16 cellular contexts compared by ENCODE assay signal in the genomic region with DNA sequence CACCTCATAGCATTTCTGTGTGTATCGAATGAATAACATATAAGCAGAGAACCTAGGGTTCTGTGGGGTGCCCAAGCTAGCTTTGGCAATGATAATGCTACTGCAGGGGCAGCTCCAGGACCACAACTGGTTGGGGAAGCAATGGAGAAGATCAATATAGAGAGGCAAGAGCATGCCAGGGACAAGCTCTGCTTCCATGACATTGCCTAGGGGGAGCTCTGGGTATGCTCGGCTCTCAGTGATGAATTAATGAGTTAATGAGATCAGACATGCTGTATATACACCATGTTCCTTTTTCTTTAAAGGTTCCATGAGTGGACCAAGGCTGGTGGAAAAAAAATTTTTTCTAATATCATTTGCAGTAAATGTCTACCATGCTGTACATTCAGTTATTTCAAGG.
DNase-seq lines count a peak whose midpoint lies in the region; ATAC-seq, FAIRE-seq and TF ChIP-seq lines count a peak whose summit lies in the region.
"Had no signal": no experiment of that assay in that cellular context is flagged by ENCODE, and none has a peak within 500 bp of the region (broad histone marks: within the 10 kb centered on the region; RNA-seq: fewer than 3 reads in every experiment).

No MANE protein-coding gene starts in this region.

- no peak overlapping the region for H3K27ac ChIP-seq in H1 (ENCODE audit: low read depth, low read length)
- no peak overlapping the region for H3K27ac ChIP-seq in neural progenitor cell

- H3K14ac ChIP-seq in H1 (ENCODE audit: insufficient read length): no peak overlapping the region

- peaks cover 2% of the 10 kb centered on the region for H3K4me1 Mint-ChIP-seq in neural progenitor cell
- peaks cover 5% of the 10 kb centered on the region for H3K4me1 Mint-ChIP-seq in activated CD8-positive, alpha-beta T cell treated with anti-CD3 and anti-CD28 coated beads, Interleukin-2, amount 10 ng/mL, durations not matched to agents 7 days and 5 days (ENCODE audit: low read depth)
- no peaks in the 10 kb centered on the region for H3K4me1 Mint-ChIP-seq in effector memory CD8-positive, alpha-beta T cell (ENCODE audit: low read depth in 2 of 2)

- H3K9ac ChIP-seq in H1 (replicated peaks in 1 of 4; ENCODE audit: extremely low read depth in 1 of 4, low read depth in 3 of 4, low read length in 3 of 4) (no peak overlapping the region), neural progenitor cell (no peak overlapping the region)

- CTCF ChIA-PET in H1 (lab: Charles Lee; ENCODE audit: partially characterized antibody): interaction anchor here (0.6 to 3.1 kb wide), 14 partner anchors 12 to 712 kb away, joined by 3 to 12 read pairs (median 3); no protein-coding TSS in a partner anchor
- CTCF ChIA-PET in activated CD8-positive, alpha-beta T cell treated with anti-CD3 and anti-CD28 coated beads, Interleukin-2, amount 10 ng/mL, durations not matched to agents 7 days and 5 days (lab: Charles Lee): interaction anchor here (1.1 kb wide), 1 partner anchor 47 kb away, joined by 3 read pairs; no protein-coding TSS in a partner anchor

- no peak for TF ChIP-seq POLR2A in H1 (IDR thresholded peaks at IDR 0.05; ENCODE audit: control extremely low read depth in 1 of 2, low read depth in 2 of 2, low read length in 2 of 2)

- no peaks in the 10 kb centered on the region for H3K36me3 Mint-ChIP-seq in neural progenitor cell
- no peaks in the 10 kb centered on the region for H3K36me3 Mint-ChIP-seq in activated CD8-positive, alpha-beta T cell treated with anti-CD3 and anti-CD28 coated beads, Interleukin-2, amount 10 ng/mL, durations not matched to agents 7 days and 5 days (ENCODE audit: low read depth)
- no peaks in the 10 kb centered on the region for H3K36me3 Mint-ChIP-seq in effector memory CD8-positive, alpha-beta T cell (ENCODE audit: insufficient read depth)

- no peak overlapping the region for H2BK120ac ChIP-seq in H1 (replicated peaks; ENCODE audit: low read depth, low read length)

- no peak overlapping the region for H4K5ac ChIP-seq in H1 (ENCODE audit: insufficient read length, low read depth, low read length)

- H3K36me3 ChIP-seq in H1 (ENCODE audit: control insufficient read depth in 2 of 4, insufficient read depth in 4 of 4, low read length in 3 of 4) (no peaks in the 10 kb centered on the region), neural progenitor cell (no peaks in the 10 kb centered on the region)
- H3K36me3 ChIP-seq: HAP-1 had no signal

- H3K79me1 ChIP-seq in H1 (ENCODE audit: low read depth, low read length): no peaks in the 10 kb centered on the region

- no peaks in the 10 kb centered on the region for H3K27me3 Mint-ChIP-seq in neural progenitor cell (ENCODE audit: insufficient read depth, low read depth)
- no peaks in the 10 kb centered on the region for H3K27me3 Mint-ChIP-seq in activated CD8-positive, alpha-beta T cell treated with anti-CD3 and anti-CD28 coated beads, Interleukin-2, amount 10 ng/mL, durations not matched to agents 7 days and 5 days (ENCODE audit: low read depth)
- H3K27me3 Mint-ChIP-seq in effector memory CD8-positive, alpha-beta T cell: no peaks in the 10 kb centered on the region
- H3K27me3 Mint-ChIP-seq: IgD-negative memory B cell had no signal

- FAIRE-seq in H1 (lab: Jason Lieb, UNC): no peak
- FAIRE-seq: HTR-8/SVneo had no signal

- H4K8ac ChIP-seq in H1 (ENCODE audit: extremely low read depth, insufficient read depth, low read length): no peak overlapping the region

- TF ChIP-seq EP300 in H1 (IDR thresholded peaks at IDR 0.05; ENCODE audit: borderline replicate concordance in 1 of 2, low read depth in 2 of 2, low read length in 2 of 2): no peak

- H3K9me3 ChIP-seq in H1 (ENCODE audit: insufficient read depth in 2 of 2, low read depth in 1 of 2, low read length in 1 of 2) (no peaks in the 10 kb centered on the region), neural progenitor cell (ENCODE audit: low read depth) (no peaks in the 10 kb centered on the region)
- H3K9me3 ChIP-seq: HAP-1 had no signal

- H3K18ac ChIP-seq in H1 (ENCODE audit: extremely low read depth, low read length): no peak overlapping the region

- H4K91ac ChIP-seq in H1 (replicated peaks; ENCODE audit: insufficient read length, low read length): no peak overlapping the region

- no peak overlapping the region for H2BK15ac ChIP-seq in H1 (ENCODE audit: low read length)

- H3K23me2 ChIP-seq in H1 (ENCODE audit: low read depth, low read length): no peaks in the 10 kb centered on the region

- no peak overlapping the region for H3K23ac ChIP-seq in H1 (ENCODE audit: insufficient read length)

- no peak overlapping the region for H3K4me3 Mint-ChIP-seq in neural progenitor cell
- no peak overlapping the region for H3K4me3 Mint-ChIP-seq in activated CD8-positive, alpha-beta T cell treated with anti-CD3 and anti-CD28 coated beads, Interleukin-2, amount 10 ng/mL, durations not matched to agents 7 days and 5 days
- H3K4me3 Mint-ChIP-seq in effector memory CD8-positive, alpha-beta T cell: no peak overlapping the region
- H3K4me3 Mint-ChIP-seq: IgD-negative memory B cell had no signal

- H3K79me2 ChIP-seq in H1 (ENCODE audit: control insufficient read depth in 1 of 2, insufficient read depth in 2 of 2, low read length in 2 of 2) (no peaks in the 10 kb centered on the region), neural progenitor cell (ENCODE audit: low read depth) (no peaks in the 10 kb centered on the region)

- H3K4me3 ChIP-seq in H1 (ENCODE audit: extremely low read depth in 1 of 4, insufficient read depth in 2 of 4, low read depth in 3 of 4, low read length in 4 of 4): no peak overlapping the region
- H3K4me3 ChIP-seq in neural progenitor cell: no peak overlapping the region
- H3K4me3 ChIP-seq: HAP-1 had no signal

- WGBS in H1 (ENCODE audit: extremely low coverage in 1 of 2, insufficient coverage in 1 of 2, insufficient read length in 1 of 2, insufficient replicate concordance in 2 of 2, low coverage in 1 of 2, low lambda C conversion rate in 2 of 2, missing lambda C conversion rate in 1 of 2), 2 experiments: 92% methylated on average over 2 of the region's 2 CpGs; no CpG with 5 or more reads in 1 of the 2 experiments

- H3K27ac Mint-ChIP-seq in neural progenitor cell: no peak overlapping the region
- H3K27ac Mint-ChIP-seq in activated CD8-positive, alpha-beta T cell treated with anti-CD3 and anti-CD28 coated beads, Interleukin-2, amount 10 ng/mL, durations not matched to agents 7 days and 5 days: no peak overlapping the region
- H3K27ac Mint-ChIP-seq in effector memory CD8-positive, alpha-beta T cell: no peak overlapping the region
- H3K27ac Mint-ChIP-seq: IgD-negative memory B cell had no signal

- H2BK12ac ChIP-seq in H1 (ENCODE audit: low read depth, low read length): no peak overlapping the region

- H3K4me2 ChIP-seq in H1 (ENCODE audit: insufficient read depth in 1 of 2, low read depth in 2 of 2, low read length in 2 of 2) (no peak overlapping the region), neural progenitor cell (no peak overlapping the region)

- ATAC-seq in GM18868 (IDR thresholded peaks at IDR 0.05; ENCODE audit: unreplicated experiment): no peak
- ATAC-seq in activated CD8-positive, alpha-beta T cell treated with anti-CD3 and anti-CD28 coated beads, Interleukin-2, amount 10 ng/mL, durations not matched to agents 7 days and 5 days: no peak
- ATAC-seq in effector memory CD8-positive, alpha-beta T cell (replicated peaks): no peak

- H3K56ac ChIP-seq in H1 (replicated peaks; ENCODE audit: insufficient read length, low read depth, low read length): no peak overlapping the region

- DNase-seq in NCI-H510A treated with DMSO at 0.1 percent for 48 hours (lab: John Stamatoyannopoulos, UW) (peak; percentile 7), NCI-H510A (lab: John Stamatoyannopoulos, UW) (no peak), NCI-H82 (lab: John Stamatoyannopoulos, UW) (peak; percentile 69), H1 (ENCODE audit: low read depth in 1 of 2, low spot score in 2 of 2) (no peak), neural progenitor cell (ENCODE audit: low spot score) (no peak)
- no peak for DNase-seq in activated CD8-positive, alpha-beta T cell treated with anti-CD3 and anti-CD28 coated beads, Interleukin-2, amount 10 ng/mL, durations not matched to agents 7 days and 5 days
- no peak for DNase-seq in effector memory CD8-positive, alpha-beta T cell
- DNase-seq: C1 segment of cervical spinal cord, NCI-H187 treated with DMSO at 0.1 percent for 48 hours, NCI-H524 treated with DMSO at 0.1 percent for 48 hours, OCI-M1, SHP77 treated with DMSO at 0.1 percent for 48 hours had no signal

- no peaks in the 10 kb centered on the region for H3K4me1 ChIP-seq in H1 (replicated peaks in 1 of 4; ENCODE audit: control insufficient read depth in 3 of 4, insufficient read depth in 4 of 4, low read length in 3 of 4)
- H3K4me1 ChIP-seq in neural progenitor cell: peaks cover 9% of the 10 kb centered on the region
- H3K4me1 ChIP-seq: HAP-1 had no signal

- H3K4ac ChIP-seq in H1 (replicated peaks; ENCODE audit: insufficient read length, low read depth, low read length): no peak overlapping the region

- no peak overlapping the region for H2BK5ac ChIP-seq in H1 (ENCODE audit: low read depth, low read length)

- H2BK20ac ChIP-seq in H1 (ENCODE audit: low read length): no peak overlapping the region

- TF ChIP-seq RAD21 in H1 (IDR thresholded peaks at IDR 0.05 in 1 of 2, conservative IDR thresholded peaks at IDR 0.05 in 1 of 2; ENCODE audit: low read depth in 2 of 2, low read length in 2 of 2): peak; percentile 33 to 40

- H3F3A ChIP-seq in neural progenitor cell (ENCODE audit: low read depth): no peaks in the 10 kb centered on the region

- no peak overlapping the region for H2AFZ ChIP-seq in H1 (ENCODE audit: low read length)
- H2AFZ ChIP-seq in neural progenitor cell (replicated peaks): no peak overlapping the region

- H4K20me1 ChIP-seq in H1 (replicated peaks in 1 of 2; ENCODE audit: control insufficient read depth in 1 of 2, insufficient read depth in 2 of 2, low read length in 2 of 2) (no peaks in the 10 kb centered on the region), neural progenitor cell (ENCODE audit: low read depth) (no peaks in the 10 kb centered on the region)

- POLR2A ChIA-PET in H1 (lab: Charles Lee; ENCODE audit: partially characterized antibody): no interaction called here
- POLR2A ChIA-PET in activated CD8-positive, alpha-beta T cell treated with anti-CD3 and anti-CD28 coated beads, Interleukin-2, amount 10 ng/mL, durations not matched to agents 7 days and 5 days (lab: Charles Lee): no interaction called here

- H3K27me3 ChIP-seq in H1 (replicated peaks in 1 of 4; ENCODE audit: control insufficient read depth in 3 of 4, extremely low read depth in 1 of 4, insufficient read depth in 3 of 4, low read length in 3 of 4): no peaks in the 10 kb centered on the region
- H3K27me3 ChIP-seq in neural progenitor cell: no peaks in the 10 kb centered on the region

- H3K9me3 Mint-ChIP-seq in neural progenitor cell: peaks cover 2% of the 10 kb centered on the region
- no peaks in the 10 kb centered on the region for H3K9me3 Mint-ChIP-seq in activated CD8-positive, alpha-beta T cell treated with anti-CD3 and anti-CD28 coated beads, Interleukin-2, amount 10 ng/mL, durations not matched to agents 7 days and 5 days (ENCODE audit: insufficient read depth)
- peaks cover 10 to 14% of the 10 kb centered on the region in 2 donors for H3K9me3 Mint-ChIP-seq in effector memory CD8-positive, alpha-beta T cell

- no peak overlapping the region for H2AK5ac ChIP-seq in H1 (ENCODE audit: low read depth, low read length)

- TF ChIP-seq CTCF in H1 (IDR thresholded peaks at IDR 0.05; ENCODE audit: control extremely low read depth in 1 of 3, insufficient read depth in 1 of 3, low read depth in 1 of 3, low read length in 3 of 3) (peak in 1 of 3 experiments; percentile 10; a peak in 2 of 4 replicates), neural progenitor cell (IDR thresholded peaks at IDR 0.05) (peak; percentile 22)

Comparison
In these comparisons a context has a peak if more than half of its experiments do, and no peak if none do; other contexts are left out.
1. DNase-seq: peak in NCI-H510A treated with DMSO at 0.1 percent for 48 hours (single experiment) and NCI-H82 (single experiment); none in NCI-H510A (single experiment), H1 (0 of 2), neural progenitor cell (single experiment), activated CD8-positive, alpha-beta T cell treated with anti-CD3 and anti-CD28 coated beads, Interleukin-2, amount 10 ng/mL, durations not matched to agents 7 days and 5 days (single experiment) and effector memory CD8-positive, alpha-beta T cell (0 of 3).